In genomic region chr22:50705851-50706351, GRCh38 we compare ENCODE assay signal across 24 cellular contexts. TPM values are rescaled to one million over a fixed set of nuclear protein-coding genes. Genes with fewer than 3 reads are reported as not detected.
A peak's percentile ranks its signal among the peaks of the same experiment; 100 is the strongest.
DNase-seq lines count a peak whose midpoint lies in the region; ATAC-seq, FAIRE-seq and TF ChIP-seq lines count a peak whose summit lies in the region.
"Had no signal": no experiment of that assay in that cellular context is flagged by ENCODE, and none has a peak within 500 bp of the region (broad histone marks: within the 10 kb centered on the region; RNA-seq: fewer than 3 reads in every experiment).

No MANE protein-coding gene starts in this region.

- TF ChIP-seq POLR2A in right lobe of liver (IDR thresholded peaks at IDR 0.05) (no peak), HepG2 (IDR thresholded peaks at IDR 0.05; ENCODE audit: insufficient read depth in 1 of 2, low read depth in 2 of 2, low read length in 2 of 2) (no peak)

- H2AFZ ChIP-seq in HepG2 (ENCODE audit: low read length), result no peak overlapping the region

- CTCF ChIA-PET in HepG2 (lab: Yijun Ruan, JAX; ENCODE audit: low intra/inter-chr PET ratio, low total read pairs), result no interaction called here

- no peak for TF ChIP-seq RAD21 in HepG2 (CRISPR knock-in tag; IDR thresholded peaks at IDR 0.05)

- intact Hi-C loops in right lobe of liver (cut with DNase I) (no loop called here), HepG2 (cut with micrococcal nuclease; ENCODE audit: unreplicated experiment) (no loop called here), lower lobe of right lung (cut with DNase I) (no loop called here), aorta (cut with DNase I) (no loop called here)

- DNase-seq in right lobe of liver (peak; percentile 28 to 54 (median 45)), HepG2 (ENCODE audit: low spot score) (no peak), lower lobe of right lung (peak; percentile 40), aorta (peak; percentile 43 to 75), D341Med (ENCODE audit: low spot score) (no peak), NAMALWA (ENCODE audit: low spot score) (no peak)
- DNase-seq: activated naive CD4-positive, alpha-beta T cell treated with anti-CD3 and anti-CD28 coated beads, Interleukin-2, amount 10 ng/mL, durations not matched to agents 7 days and 5 days; activated T-cell treated with anti-CD3 and anti-CD28 coated beads, Interleukin-2, amount 50 U/mL, for 48 hours; Calu3; NCI-H187 treated with DMSO at 0.1 percent for 48 hours; NK-92 treated with Interleukin-12 subunit alpha and Interleukin-12 subunit beta, amount 100 ng/mL, for 24 hours had no signal

- no TSS peak for BruUV-seq in HepG2 (replicated peaks; lab: Mats Ljungman, UMichigan)

- H3K36me3 ChIP-seq in right lobe of liver (peaks cover 0 to 17% (median 2%) of the 10 kb centered on the region in 4 donors), HepG2 (replicated peaks in 1 of 2; ENCODE audit: control insufficient read depth in 1 of 2, insufficient read depth in 2 of 2, low read length in 2 of 2) (peaks cover 13 to 39% of the 10 kb centered on the region in 2 experiments), ectodermal cell (ENCODE audit: control insufficient read depth, insufficient read depth, low read length) (no peaks in the 10 kb centered on the region), lower lobe of right lung (peaks cover 13% of the 10 kb centered on the region), aorta (ENCODE audit: control insufficient read depth in 1 of 2, insufficient read depth in 2 of 2, low read length in 1 of 2) (no peaks in the 10 kb centered on the region)
- H3K36me3 ChIP-seq: ovary had no signal

- POLR2A ChIA-PET in HepG2 (lab: Yijun Ruan, JAX), result no interaction called here

- TF ChIP-seq EP300 in HepG2 (IDR thresholded peaks at IDR 0.05; ENCODE audit: low read depth in 2 of 2, low read length in 2 of 2) (no peak), HepG2 (CRISPR knock-in tag; IDR thresholded peaks at IDR 0.05; ENCODE audit: borderline replicate concordance) (no peak)

- H3K79me2 ChIP-seq in HepG2 (ENCODE audit: insufficient read depth, low read length), result peaks cover 19% of the 10 kb centered on the region

- no peak for ATAC-seq in right lobe of liver
- no peak for ATAC-seq in HepG2
- ATAC-seq in lower lobe of right lung, result no peak
- ATAC-seq in aorta (ENCODE audit: low FRiP score), result no peak
- no peak for ATAC-seq in HG02798 (IDR thresholded peaks at IDR 0.05; ENCODE audit: poor library complexity, unreplicated experiment)
- ATAC-seq: stimulated activated memory B cell treated with anti-CD40 and anti-IgM and Interleukin-4, amounts not matched to agents 10 μg/mL and 1 μg/mL and 100 μg/mL, for 72 hours had no signal

- FAIRE-seq in HepG2 (lab: Jason Lieb, UNC), result no peak
- FAIRE-seq: endothelial cell of umbilical vein, G401.6 had no signal

- H3K4me1 ChIP-seq in right lobe of liver, result peaks cover 0 to 30% (median 7%) of the 10 kb centered on the region in 4 donors
- peaks cover 28% of the 10 kb centered on the region for H3K4me1 ChIP-seq in HepG2 (ENCODE audit: insufficient read depth, low read length)
- peaks cover 12% of the 10 kb centered on the region for H3K4me1 ChIP-seq in ectodermal cell (ENCODE audit: control insufficient read depth, insufficient read depth, low read length)
- H3K4me1 ChIP-seq in lower lobe of right lung, result peaks cover 7% of the 10 kb centered on the region
- no peaks in the 10 kb centered on the region for H3K4me1 ChIP-seq in aorta (ENCODE audit: control insufficient read depth in 1 of 2, insufficient read depth in 2 of 2, low read length in 2 of 2)
- H3K4me1 ChIP-seq: testis had no signal

- in situ Hi-C loops in HepG2 (cut with HindIII; ENCODE audit: extremely low pct_ligation_motif_present, low pct_unique_long_range_greater_than_20kb), result no loop called here

- H3K4me3 ChIP-seq in right lobe of liver (no peak overlapping the region), HepG2 (replicated peaks in 1 of 3; ENCODE audit: insufficient read depth in 1 of 3, low read depth in 2 of 3, low read length in 3 of 3) (no peak overlapping the region), ectodermal cell (ENCODE audit: insufficient read depth, low read depth, low read length) (peak overlapping the region; percentile 29), lower lobe of right lung (no peak overlapping the region), aorta (ENCODE audit: low read length in 2 of 2) (no peak overlapping the region)
- H3K4me3 ChIP-seq: BLaER1, ovary, testis had no signal

- no peak overlapping the region for H3K9ac ChIP-seq in HepG2 (ENCODE audit: insufficient read depth, low read depth, low read length)
- H3K9ac ChIP-seq: BLaER1, SK-N-SH had no signal

- no peak overlapping the region for H3K4me2 ChIP-seq in HepG2 (ENCODE audit: low read depth, low read length)
- H3K4me2 ChIP-seq: BLaER1, SK-N-SH had no signal

- TF ChIP-seq CTCF in right lobe of liver (IDR thresholded peaks at IDR 0.05) (no peak), HepG2 (CRISPR knock-in tag; IDR thresholded peaks at IDR 0.05) (no peak), lower lobe of right lung (IDR thresholded peaks at IDR 0.05) (no peak)

- 93% methylated on average over 10 of the region's 27 CpGs for WGBS in right lobe of liver (ENCODE audit: insufficient coverage, low coverage, low lambda C conversion rate, missing lambda C conversion rate)
- 99% methylated on average over 18 of the region's 27 CpGs for WGBS in HepG2 (ENCODE audit: low lambda C conversion rate)
- 92 to 95% methylated on average over 26 to 27 of the region's 27 CpGs for WGBS in ectodermal cell, 2 experiments
- WGBS in aorta, 2 donors, result 90 to 91% methylated on average over 27 of the region's 27 CpGs

- H3K27ac ChIP-seq in right lobe of liver, result no peak overlapping the region
- H3K27ac ChIP-seq in HepG2 (ENCODE audit: extremely low read length, insufficient read depth, low read length), result no peak overlapping the region
- H3K27ac ChIP-seq in ectodermal cell (ENCODE audit: insufficient read depth, low read depth, low read length, poor library complexity, severe bottlenecking), result no peak overlapping the region
- no peak overlapping the region for H3K27ac ChIP-seq in lower lobe of right lung
- no peak overlapping the region for H3K27ac ChIP-seq in aorta (ENCODE audit: low read depth in 1 of 2, low read length in 2 of 2)
- H3K27ac ChIP-seq: BLaER1, HL-60, ovary, testis had no signal

- H4K20me1 ChIP-seq in HepG2 (ENCODE audit: insufficient read depth, low read length), result no peaks in the 10 kb centered on the region

- H3K9me3 ChIP-seq in right lobe of liver, result no peaks in the 10 kb centered on the region
- no peaks in the 10 kb centered on the region for H3K9me3 ChIP-seq in HepG2 (ENCODE audit: low read length)
- no peaks in the 10 kb centered on the region for H3K9me3 ChIP-seq in ectodermal cell (ENCODE audit: control insufficient read depth, low read length)
- no peaks in the 10 kb centered on the region for H3K9me3 ChIP-seq in lower lobe of right lung
- no peaks in the 10 kb centered on the region for H3K9me3 ChIP-seq in aorta (ENCODE audit: control insufficient read depth, low read length)
- H3K9me3 ChIP-seq: BLaER1, ovary, SK-N-SH, testis had no signal

- H3K27me3 ChIP-seq in right lobe of liver (no peaks in the 10 kb centered on the region), HepG2 (ENCODE audit: control insufficient read depth in 1 of 2, insufficient read depth in 2 of 2, low read length in 2 of 2) (no peaks in the 10 kb centered on the region), ectodermal cell (ENCODE audit: control insufficient read depth, insufficient read depth, low read length, poor library complexity, severe bottlenecking) (no peaks in the 10 kb centered on the region), lower lobe of right lung (ENCODE audit: low read depth) (no peaks in the 10 kb centered on the region), aorta (ENCODE audit: control insufficient read depth in 1 of 2, insufficient read depth in 2 of 2, low read length in 1 of 2) (no peaks in the 10 kb centered on the region)
- H3K27me3 ChIP-seq: BLaER1, ovary, testis had no signal

RNA-seq across cellular contexts. Expression of gene ACR, which starts 32.1 kb away (rescaled TPM):
- total RNA-seq in right lobe of liver (under 1 TPM in 5 of 6 experiments, not detected in 1; 0.34 to 0.84 (median 0.55) TPM), HepG2 (2016; rRNA removed; fragmentation: Illumina TruSeq; extraction: Trizol) (not detected in 2 replicates), lower lobe of right lung (0.62 TPM), aorta (1 to 10 TPM; 1.6 to 1.8 TPM)
- total RNA-seq in HepG2 (2016; cell fraction: cytosol; rRNA removed; fragmentation: Illumina TruSeq; extraction: Trizol; ENCODE audit: low read depth), result not detected in 2 replicates
- total RNA-seq in HepG2 (2016; cell fraction: insoluble cytoplasmic fraction; rRNA removed; fragmentation: Illumina TruSeq; extraction: Trizol), result not detected in 2 replicates
- not detected in 2 replicates for total RNA-seq in HepG2 (2016; cell fraction: membrane; rRNA removed; fragmentation: Illumina TruSeq; extraction: Trizol)
- not detected in 2 replicates for total RNA-seq in HepG2 (2016; cell fraction: nucleus; rRNA removed; fragmentation: Illumina TruSeq; extraction: Trizol)
- polyA plus RNA-seq in HepG2 (2011; rRNA removed) (0.15 and 0.29 TPM in 2 replicates), aorta (not detected)
- polyA plus RNA-seq in HepG2 (2011; cell fraction: cytosol; rRNA removed), result 0.04 and 0.12 TPM in 2 replicates
- 0.51 and 0.73 TPM in 2 replicates for polyA plus RNA-seq in HepG2 (2011; cell fraction: nucleus; rRNA removed)
- polyA plus RNA-seq in HepG2 (2012), result 0.44 TPM in 1 of 2 replicates, not detected in the other
- polyA plus RNA-seq in HepG2 (2016; cell fraction: cytosol; fragmentation: Illumina TruSeq; extraction: Trizol; ENCODE audit: low read depth), result not detected in 2 replicates
- not detected in 2 replicates for polyA plus RNA-seq in HepG2 (2016; cell fraction: insoluble cytoplasmic fraction; fragmentation: Illumina TruSeq; extraction: Trizol; ENCODE audit: low read depth)
- not detected in 2 replicates for polyA plus RNA-seq in HepG2 (2016; cell fraction: membrane; fragmentation: Illumina TruSeq; extraction: Trizol; ENCODE audit: low read depth)
- not detected in 2 replicates for polyA plus RNA-seq in HepG2 (2016; cell fraction: nucleus; fragmentation: Illumina TruSeq; extraction: Trizol; ENCODE audit: insufficient read depth, low read depth)
- polyA minus RNA-seq in HepG2 (2011; rRNA and poly(A)+ RNA removed; ENCODE audit: low replicate concordance), result not detected in 2 replicates
- not detected in 2 replicates for polyA minus RNA-seq in HepG2 (2011; cell fraction: cytosol; rRNA and poly(A)+ RNA removed)
- polyA minus RNA-seq in HepG2 (2011; cell fraction: nucleus; rRNA and poly(A)+ RNA removed), result 0.62 and 0.77 TPM in 2 replicates
- polyA plus RNA-seq in ectodermal cell (2013, experiment 1 of 4), result 1.1 TPM
- polyA plus RNA-seq in ectodermal cell (2013, experiment 2 of 4), result 0.12 TPM
- 0.32 TPM for polyA plus RNA-seq in ectodermal cell (2013, experiment 3 of 4)
- 0.24 TPM for polyA plus RNA-seq in ectodermal cell (2013, experiment 4 of 4)
- total RNA-seq: A673, Calu3, NCI-H460 had no signal
- polyA plus RNA-seq: IgD-negative memory B cell had no signal

RNA-seq across cellular contexts. Expression of gene SHANK3, which starts 33.3 kb away (rescaled TPM):
- total RNA-seq in right lobe of liver (10 to 100 TPM in 5 of 6 experiments, 1 to 10 TPM in 1; 9.7 to 16.0 (median 14.8) TPM), HepG2 (2016; rRNA removed; fragmentation: Illumina TruSeq; extraction: Trizol) (1.9 and 2.9 TPM in 2 replicates), lower lobe of right lung (50.6 TPM), aorta (10 to 100 TPM; 48.6 to 62.9 TPM)
- 0.79 and 1.0 TPM in 2 replicates for total RNA-seq in HepG2 (2016; cell fraction: cytosol; rRNA removed; fragmentation: Illumina TruSeq; extraction: Trizol; ENCODE audit: low read depth)
- 1.7 and 2.9 TPM in 2 replicates for total RNA-seq in HepG2 (2016; cell fraction: insoluble cytoplasmic fraction; rRNA removed; fragmentation: Illumina TruSeq; extraction: Trizol)
- 2.3 TPM in 2 replicates for total RNA-seq in HepG2 (2016; cell fraction: membrane; rRNA removed; fragmentation: Illumina TruSeq; extraction: Trizol)
- total RNA-seq in HepG2 (2016; cell fraction: nucleus; rRNA removed; fragmentation: Illumina TruSeq; extraction: Trizol), result 2.9 and 3.7 TPM in 2 replicates
- polyA plus RNA-seq in HepG2 (2011; rRNA removed) (4.6 and 6.5 TPM in 2 replicates), aorta (1 to 10 TPM in 1 of 2 donors, under 1 TPM in 1; 0.63 to 3.2 TPM)
- 3.0 and 3.9 TPM in 2 replicates for polyA plus RNA-seq in HepG2 (2011; cell fraction: cytosol; rRNA removed)
- polyA plus RNA-seq in HepG2 (2011; cell fraction: nucleus; rRNA removed), result 25.0 and 33.1 TPM in 2 replicates
- 7.9 and 8.7 TPM in 2 replicates for polyA plus RNA-seq in HepG2 (2012)
- polyA plus RNA-seq in HepG2 (2016; cell fraction: cytosol; fragmentation: Illumina TruSeq; extraction: Trizol; ENCODE audit: low read depth), result 0.66 and 0.71 TPM in 2 replicates
- polyA plus RNA-seq in HepG2 (2016; cell fraction: insoluble cytoplasmic fraction; fragmentation: Illumina TruSeq; extraction: Trizol; ENCODE audit: low read depth), result 3.0 and 4.2 TPM in 2 replicates
- 1.6 and 1.9 TPM in 2 replicates for polyA plus RNA-seq in HepG2 (2016; cell fraction: membrane; fragmentation: Illumina TruSeq; extraction: Trizol; ENCODE audit: low read depth)
- 14.0 and 17.0 TPM in 2 replicates for polyA plus RNA-seq in HepG2 (2016; cell fraction: nucleus; fragmentation: Illumina TruSeq; extraction: Trizol; ENCODE audit: insufficient read depth, low read depth)
- 0.07 and 4.8 TPM in 2 replicates for polyA minus RNA-seq in HepG2 (2011; rRNA and poly(A)+ RNA removed; ENCODE audit: low replicate concordance)
- polyA minus RNA-seq in HepG2 (2011; cell fraction: cytosol; rRNA and poly(A)+ RNA removed), result 5.2 and 5.4 TPM in 2 replicates
- polyA minus RNA-seq in HepG2 (2011; cell fraction: nucleus; rRNA and poly(A)+ RNA removed), result 5.8 and 5.9 TPM in 2 replicates
- polyA plus RNA-seq in ectodermal cell (2013, experiment 1 of 4), result 11.8 TPM
- 12.0 TPM for polyA plus RNA-seq in ectodermal cell (2013, experiment 2 of 4)
- polyA plus RNA-seq in ectodermal cell (2013, experiment 3 of 4), result 11.3 TPM
- polyA plus RNA-seq in ectodermal cell (2013, experiment 4 of 4), result 11.1 TPM
- polyA plus RNA-seq: IgD-negative memory B cell had no signal

Comparison
In these comparisons a context has a peak if more than half of its experiments do, and no peak if none do; other contexts are left out.
1. DNase-seq: peak in right lobe of liver (3 of 3), lower lobe of right lung (single experiment) and aorta (2 of 2); none in HepG2 (single experiment), D341Med (single experiment) and NAMALWA (single experiment).